ENCODE assay signal across 1 cellular context in genomic region chr17:3763777-3764170, GRCh38.
TF ChIP-seq lines count a peak whose summit lies in the region.

No MANE protein-coding gene starts in this region.

TF ChIP-seq in H1, 55 proteins besides CTCF, POLR2A, EP300 and RAD21:
- TF ChIP-seq TEAD4 (IDR thresholded peaks at IDR 0.05; ENCODE audit: low read depth, low read length) (no peak), JUN (IDR thresholded peaks at IDR 0.05; ENCODE audit: low read depth, low read length) (no peak), EGR1 (IDR thresholded peaks at IDR 0.05; ENCODE audit: borderline replicate concordance, low read depth, low read length) (no peak), EZH2 (IDR thresholded peaks at IDR 0.05; ENCODE audit: low read depth, low read length, severe bottlenecking) (no peak), YY1 (IDR thresholded peaks at IDR 0.05; ENCODE audit: low read depth, low read length) (no peak), PHF8 (conservative IDR thresholded peaks at IDR 0.05; ENCODE audit: low read depth, low read length) (no peak), BCL11A (IDR thresholded peaks at IDR 0.05; ENCODE audit: low read depth in 2 of 2, low read length in 2 of 2) (no peak), SIN3A (conservative IDR thresholded peaks at IDR 0.05 in 1 of 2, IDR thresholded peaks at IDR 0.05 in 1 of 2; ENCODE audit: low read depth in 1 of 2, low read length in 2 of 2) (no peak), CTBP2 (IDR thresholded peaks at IDR 0.05; ENCODE audit: borderline replicate concordance, insufficient read depth, insufficient read length, low read length) (no peak), NRF1 (IDR thresholded peaks at IDR 0.05; ENCODE audit: low read depth, low read length) (no peak), USF2 (IDR thresholded peaks at IDR 0.05; ENCODE audit: low read length) (no peak), CREB1 (IDR thresholded peaks at IDR 0.05) (no peak)
